Comparison of ENCODE assay signal across 1 cellular context in genomic region chr5:173699959-173700358, GRCh38.
A peak's percentile ranks its signal among the peaks of the same experiment; 100 is the strongest.
TF ChIP-seq lines count a peak whose summit lies in the region.

No MANE protein-coding gene starts in this region.

TF ChIP-seq in K562, 482 proteins besides CTCF, POLR2A, EP300 and RAD21 (continued from another document):
- TF ChIP-seq ZBTB5 (IDR thresholded peaks at IDR 0.05), result no peak
- no peak for TF ChIP-seq ARHGAP35 (IDR thresholded peaks at IDR 0.05; ENCODE audit: partially characterized antibody)
- no peak for TF ChIP-seq ZNF316 (IDR thresholded peaks at IDR 0.05)
- peak; percentile 91 for TF ChIP-seq PKNOX1 (IDR thresholded peaks at IDR 0.05)
- no peak for TF ChIP-seq ZBTB26 (CRISPR knock-in tag; IDR thresholded peaks at IDR 0.05)
- no peak for TF ChIP-seq ZNF263 (CRISPR knock-in tag; IDR thresholded peaks at IDR 0.05; ENCODE audit: borderline replicate concordance)
- TF ChIP-seq SRSF9 (IDR thresholded peaks at IDR 0.05; ENCODE audit: borderline replicate concordance, low read depth, low read length), result no peak
- TF ChIP-seq ZNF407 (IDR thresholded peaks at IDR 0.05; ENCODE audit: low read depth), result no peak
- peak; percentile 40 for TF ChIP-seq MEIS2 (IDR thresholded peaks at IDR 0.05; ENCODE audit: partially characterized antibody)
- TF ChIP-seq CAMTA2 (CRISPR knock-in tag; conservative IDR thresholded peaks at IDR 0.05), result no peak
- TF ChIP-seq ATF1 (CRISPR knock-in tag; IDR thresholded peaks at IDR 0.05), result no peak
- TF ChIP-seq ATF1 (tag; IDR thresholded peaks at IDR 0.05), result no peak
- no peak for TF ChIP-seq ZNF140 (CRISPR knock-in tag; IDR thresholded peaks at IDR 0.05)
- peak; percentile 69; the same call in 1 of the 2 replicates for TF ChIP-seq ADNP (tag; IDR thresholded peaks at IDR 0.05)
- TF ChIP-seq CBX2 (IDR thresholded peaks at IDR 0.05; ENCODE audit: insufficient read depth, low read length, poor library complexity, severe bottlenecking), result no peak
- TF ChIP-seq SPI1 (IDR thresholded peaks at IDR 0.05; ENCODE audit: borderline replicate concordance, low read depth, low read length), result no peak
- no peak for TF ChIP-seq IRF9 (tag; IDR thresholded peaks at IDR 0.05)
- no peak for TF ChIP-seq HMG20A (CRISPR knock-in tag; conservative IDR thresholded peaks at IDR 0.05)
- TF ChIP-seq HNRNPLL (IDR thresholded peaks at IDR 0.05; ENCODE audit: low read depth, low read length, poor library complexity, severe bottlenecking), result no peak
- peak in 1 of 2 experiments; percentile 62; a peak in 1 of 4 replicates for TF ChIP-seq KDM1A (IDR thresholded peaks at IDR 0.05)
- no peak for TF ChIP-seq ZKSCAN8 (CRISPR knock-in tag; IDR thresholded peaks at IDR 0.05)
- no peak for TF ChIP-seq MYBL2 (IDR thresholded peaks at IDR 0.05; ENCODE audit: low read depth)
- no peak for TF ChIP-seq MYBL2 (CRISPR knock-in tag; IDR thresholded peaks at IDR 0.05; ENCODE audit: borderline replicate concordance)
- TF ChIP-seq RBM25 (IDR thresholded peaks at IDR 0.05; ENCODE audit: low read depth, low read length, severe bottlenecking), result peak; percentile 63
- no peak for TF ChIP-seq SAP30 (IDR thresholded peaks at IDR 0.05; ENCODE audit: borderline replicate concordance, insufficient read depth, low read depth, low read length, poor library complexity, severe bottlenecking)
- no peak for TF ChIP-seq PBX2 (CRISPR knock-in tag; IDR thresholded peaks at IDR 0.05; ENCODE audit: low read depth)
- TF ChIP-seq PBX2 (tag; conservative IDR thresholded peaks at IDR 0.05; ENCODE audit: low read depth), result peak; percentile 52; the same call in 1 of the 2 replicates
- peak in 1 of 2 experiments; percentile 60; a peak in 2 of 4 replicates for TF ChIP-seq RCOR1 (IDR thresholded peaks at IDR 0.05; ENCODE audit: borderline replicate concordance in 1 of 2, low read depth in 2 of 2, low read length in 2 of 2)
- TF ChIP-seq RNF2 (IDR thresholded peaks at IDR 0.05), result no peak
